8 cellular contexts compared by ENCODE assay signal in genomic region chr10:92699518-92700272, GRCh38.
DNase-seq lines count a peak whose midpoint lies in the region; ATAC-seq and TF ChIP-seq lines count a peak whose summit lies in the region.

No MANE protein-coding gene starts in this region.

- peak; percentile 45 for DNase-seq in DMS114 treated with DMSO at 0.1 percent for 48 hours (lab: John Stamatoyannopoulos, UW; ENCODE audit: unreplicated experiment)
- peak; percentile 9 for DNase-seq in LoVo (ENCODE audit: low spot score)
- peak; percentile 34 to 44 for DNase-seq in activated CD4-positive, alpha-beta T cell treated with anti-CD3 and anti-CD28 coated beads, Interleukin-2, amount 50 U/mL, for 48 hours
- DNase-seq in fibroblast of pulmonary artery (ENCODE audit: low read depth), result peak; percentile 47
- no peak for DNase-seq in WERI-Rb-1

- no peak overlapping the region for H3K27ac ChIP-seq in WERI-Rb-1

- TF ChIP-seq CTCF in fibroblast of pulmonary artery (IDR thresholded peaks at IDR 0.05; ENCODE audit: low read length, missing control alignments) (no peak), WERI-Rb-1 (IDR thresholded peaks at IDR 0.05; ENCODE audit: low read depth, low read length) (no peak)

- H3K4me1 ChIP-seq in neuron (ENCODE audit: insufficient read depth, low read length), result peaks cover 7% of the 10 kb centered on the region

- ATAC-seq in HG03460 (IDR thresholded peaks at IDR 0.05; ENCODE audit: unreplicated experiment), result no peak
- ATAC-seq in GM19328 (IDR thresholded peaks at IDR 0.05; ENCODE audit: unreplicated experiment), result no peak

- H3K4me3 ChIP-seq in fibroblast of pulmonary artery (replicated peaks; ENCODE audit: low read depth, low read length) (peak overlapping the region; percentile 46), neuron (ENCODE audit: low read length) (peak overlapping the region; percentile 53), WERI-Rb-1 (ENCODE audit: low read depth, low read length) (no peak overlapping the region)

- H3K27me3 ChIP-seq in neuron (ENCODE audit: insufficient read depth, low read length) (peaks cover 49% of the 10 kb centered on the region), WERI-Rb-1 (ENCODE audit: insufficient read depth, low read depth, severe bottlenecking) (no peaks in the 10 kb centered on the region)

- H2AFZ ChIP-seq in neuron (ENCODE audit: low read depth, low read length), result peak overlapping the region; percentile 98

- H3K9me3 ChIP-seq in neuron (ENCODE audit: low read length), result peaks cover 2% of the 10 kb centered on the region
- no peaks in the 10 kb centered on the region for H3K9me3 ChIP-seq in WERI-Rb-1 (ENCODE audit: severe bottlenecking)

- H3K36me3 ChIP-seq in neuron (ENCODE audit: insufficient read depth, low read length) (no peaks in the 10 kb centered on the region), WERI-Rb-1 (0 out of 2 replicates have a peak, but pooled peaks cover under 1% of the 10 kb centered on the region)
